Comparison of ENCODE assay signal across 17 cellular contexts in genomic region chr7:33471636-33472242, GRCh38.
A peak's percentile ranks its signal among the peaks of the same experiment; 100 is the strongest.
DNase-seq lines count a peak whose midpoint lies in the region; ATAC-seq and TF ChIP-seq lines count a peak whose summit lies in the region.
"Had no signal": no experiment of that assay in that cellular context is flagged by ENCODE, and none has a peak within 500 bp of the region (broad histone marks: within the 10 kb centered on the region; RNA-seq: fewer than 3 reads in every experiment).

No MANE protein-coding gene starts in this region.

- DNase-seq in mesendoderm (no peak), NCI-H526 treated with DMSO at 0.1 percent for 48 hours (lab: John Stamatoyannopoulos, UW) (no peak), OCI-M2 (lab: John Stamatoyannopoulos, UW; ENCODE audit: unreplicated experiment) (no peak)
- DNase-seq: activated naive CD4-positive, alpha-beta T cell treated with anti-CD3 and anti-CD28 coated beads, Interleukin-2, amount 50 U/mL, for 16 hours; DND-41; effector CD4-positive, alpha-beta T cell; foreskin fibroblast; left ventricle myocardium inferior; natural killer cell had no signal

- ATAC-seq in GM19397 (IDR thresholded peaks at IDR 0.05; ENCODE audit: unreplicated experiment) (peak; percentile 61), HG02840 (IDR thresholded peaks at IDR 0.05; ENCODE audit: low FRiP score, unreplicated experiment) (peak; percentile 66)
- ATAC-seq in stimulated activated memory B cell treated with anti-CD40 and anti-IgM and Interleukin-4, amounts not matched to agents 10 μg/mL and 1 μg/mL and 100 μg/mL, for 72 hours = peak; percentile 80
- ATAC-seq: HepG2, natural killer cell had no signal

- no peak overlapping the region for H3K18ac ChIP-seq in mesendoderm (ENCODE audit: low read length)

- WGBS in mesendoderm (ENCODE audit: extremely low coverage, insufficient coverage, low lambda C conversion rate) = no CpG with 5 or more reads among the region's 3 CpGs

- H2BK5ac ChIP-seq in mesendoderm (ENCODE audit: low read length) = no peak overlapping the region

- peaks cover 7% of the 10 kb centered on the region for H3K4me1 Mint-ChIP-seq in stimulated activated memory B cell treated with anti-CD40 and anti-IgM and Interleukin-4, amounts not matched to agents 10 μg/mL and 1 μg/mL and 100 μg/mL, for 72 hours
- H3K4me1 Mint-ChIP-seq: CD14-positive monocyte had no signal

- H4K8ac ChIP-seq in mesendoderm (ENCODE audit: low read depth, low read length) = no peak overlapping the region

- no peak overlapping the region for H2BK120ac ChIP-seq in mesendoderm (ENCODE audit: low read depth, low read length)

- no peak overlapping the region for H3K4ac ChIP-seq in mesendoderm (ENCODE audit: low read depth, low read length)

- H3K9ac ChIP-seq in OCI-LY3 (ENCODE audit: low read length) = no peak overlapping the region
- H3K9ac ChIP-seq in mesendoderm (ENCODE audit: low read length) = no peak overlapping the region

- no peak overlapping the region for H2BK15ac ChIP-seq in mesendoderm (replicated peaks; ENCODE audit: low read depth)

- H3K36me3 Mint-ChIP-seq in stimulated activated memory B cell treated with anti-CD40 and anti-IgM and Interleukin-4, amounts not matched to agents 10 μg/mL and 1 μg/mL and 100 μg/mL, for 72 hours = peaks cover 18% of the 10 kb centered on the region
- H3K36me3 Mint-ChIP-seq: CD14-positive monocyte, natural killer cell had no signal

- H3K4me2 ChIP-seq in OCI-LY3 (ENCODE audit: low read length) = peak overlapping the region; percentile 30
- no peak overlapping the region for H3K4me2 ChIP-seq in mesendoderm (ENCODE audit: low read length)

- no peaks in the 10 kb centered on the region for H3K36me3 ChIP-seq in OCI-LY3 (replicated peaks; ENCODE audit: low read depth, low read length)
- H3K36me3 ChIP-seq in mesendoderm (ENCODE audit: control insufficient read depth, insufficient read depth, low read length) = no peaks in the 10 kb centered on the region
- H3K36me3 ChIP-seq: breast epithelium, left ventricle myocardium inferior had no signal

- no peaks in the 10 kb centered on the region for H3K79me1 ChIP-seq in mesendoderm (ENCODE audit: low read length)

- H3K9me3 ChIP-seq in OCI-LY3 (ENCODE audit: insufficient read depth, low read length) = 0 out of 2 replicates have a peak, but pooled peaks cover 4% of the 10 kb centered on the region
- H3K9me3 ChIP-seq: breast epithelium had no signal

- H2AK5ac ChIP-seq in mesendoderm (ENCODE audit: low read length) = no peak overlapping the region

- no peaks in the 10 kb centered on the region for H3K79me2 ChIP-seq in OCI-LY3 (ENCODE audit: low read length)
- no peaks in the 10 kb centered on the region for H3K79me2 ChIP-seq in mesendoderm (ENCODE audit: control insufficient read depth, insufficient read depth, low read length)

- H2AFZ ChIP-seq in OCI-LY3 (ENCODE audit: low read depth, low read length) = no peak overlapping the region

- peaks cover 13% of the 10 kb centered on the region for H3K4me1 ChIP-seq in OCI-LY3 (ENCODE audit: low read length)
- peaks cover 3% of the 10 kb centered on the region for H3K4me1 ChIP-seq in mesendoderm (ENCODE audit: control insufficient read depth, low read depth, low read length)
- H3K4me1 ChIP-seq: breast epithelium, left ventricle myocardium inferior had no signal

- H3K27ac ChIP-seq in OCI-LY3 (ENCODE audit: low read length) = no peak overlapping the region; the same call in 1 of the 2 replicates
- no peak overlapping the region for H3K27ac ChIP-seq in mesendoderm (ENCODE audit: low read depth, low read length)
- H3K27ac ChIP-seq: breast epithelium, left ventricle myocardium inferior had no signal

- H4K5ac ChIP-seq in mesendoderm (ENCODE audit: low read length) = no peak overlapping the region

- TF ChIP-seq CTCF in OCI-LY3 (IDR thresholded peaks at IDR 0.05; ENCODE audit: low read depth, low read length) = no peak

- H3K27me3 Mint-ChIP-seq in stimulated activated memory B cell treated with anti-CD40 and anti-IgM and Interleukin-4, amounts not matched to agents 10 μg/mL and 1 μg/mL and 100 μg/mL, for 72 hours = no peaks in the 10 kb centered on the region
- H3K27me3 Mint-ChIP-seq: type B pancreatic cell had no signal

- no peak overlapping the region for H3K27ac Mint-ChIP-seq in stimulated activated memory B cell treated with anti-CD40 and anti-IgM and Interleukin-4, amounts not matched to agents 10 μg/mL and 1 μg/mL and 100 μg/mL, for 72 hours
- H3K27ac Mint-ChIP-seq: CD14-positive monocyte, natural killer cell, type B pancreatic cell had no signal

- no peak overlapping the region for H3K56ac ChIP-seq in mesendoderm (ENCODE audit: low read length)

- H3K4me3 ChIP-seq in OCI-LY3 (ENCODE audit: low read length) = no peak overlapping the region
- H3K4me3 ChIP-seq in mesendoderm (ENCODE audit: low read length) = no peak overlapping the region
- H3K4me3 ChIP-seq: breast epithelium, left ventricle myocardium inferior had no signal

- H4K20me1 ChIP-seq in OCI-LY3 (ENCODE audit: insufficient read depth, low read length) = no peaks in the 10 kb centered on the region

- peaks cover 8% of the 10 kb centered on the region for H3K9me3 Mint-ChIP-seq in stimulated activated memory B cell treated with anti-CD40 and anti-IgM and Interleukin-4, amounts not matched to agents 10 μg/mL and 1 μg/mL and 100 μg/mL, for 72 hours
- H3K9me3 Mint-ChIP-seq: type B pancreatic cell had no signal

- H3K27me3 ChIP-seq in OCI-LY3 (ENCODE audit: low read depth, low read length) (no peaks in the 10 kb centered on the region), mesendoderm (ENCODE audit: insufficient read depth, low read length, poor library complexity) (no peaks in the 10 kb centered on the region)
- H3K27me3 ChIP-seq: breast epithelium had no signal

- no peak overlapping the region for H3K4me3 Mint-ChIP-seq in stimulated activated memory B cell treated with anti-CD40 and anti-IgM and Interleukin-4, amounts not matched to agents 10 μg/mL and 1 μg/mL and 100 μg/mL, for 72 hours
- H3K4me3 Mint-ChIP-seq: CD14-positive monocyte, natural killer cell, type B pancreatic cell had no signal

- H3K23ac ChIP-seq in mesendoderm (ENCODE audit: low read length) = no peak overlapping the region
